23 cellular contexts compared by ENCODE assay signal in the genomic region with DNA sequence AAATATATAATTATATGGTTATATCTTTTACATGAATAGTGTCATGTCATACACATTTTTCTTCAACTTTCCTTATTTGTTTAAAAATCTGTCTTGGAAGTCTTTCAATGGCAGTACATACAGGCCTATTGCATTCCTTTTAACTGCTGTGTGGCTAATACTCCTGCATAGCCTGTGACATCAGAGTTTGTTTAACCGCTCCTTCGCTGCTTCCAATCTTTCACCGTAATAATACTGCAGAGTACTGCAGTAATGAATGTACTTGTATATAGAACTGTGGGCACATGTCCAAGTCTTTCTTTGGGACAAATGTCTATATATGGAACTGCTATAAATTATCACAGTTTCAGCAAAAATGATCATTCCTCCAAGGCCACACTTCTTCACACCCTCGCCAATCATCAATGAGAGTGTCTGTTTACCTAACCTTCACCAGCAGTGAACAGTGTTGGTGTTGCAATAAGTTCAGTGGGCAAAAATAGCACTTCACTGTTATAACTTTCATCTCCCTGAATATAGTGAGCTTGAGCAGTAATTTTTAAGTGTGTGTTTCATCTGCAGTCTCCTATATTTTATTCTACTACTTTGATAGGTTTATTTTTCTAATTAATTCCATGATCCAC.
DNase-seq lines count a peak whose midpoint lies in the region; ATAC-seq, FAIRE-seq and TF ChIP-seq lines count a peak whose summit lies in the region.
"Had no signal": no experiment of that assay in that cellular context is flagged by ENCODE, and none has a peak within 500 bp of the region (broad histone marks: within the 10 kb centered on the region; RNA-seq: fewer than 3 reads in every experiment).

No MANE protein-coding gene starts in this region.

- TF ChIP-seq POLR2A in IMR-90 (IDR thresholded peaks at IDR 0.05; ENCODE audit: low read depth, low read length) (no peak), HepG2 (IDR thresholded peaks at IDR 0.05; ENCODE audit: insufficient read depth in 1 of 2, low read depth in 2 of 2, low read length in 2 of 2) (no peak)

- no peak overlapping the region for H2BK120ac ChIP-seq in IMR-90 (ENCODE audit: low read depth, low read length)

- H3K4me3 ChIP-seq in IMR-90 (ENCODE audit: insufficient read depth, low read depth, low read length) = no peak overlapping the region
- no peak overlapping the region for H3K4me3 ChIP-seq in HepG2 (replicated peaks in 1 of 3; ENCODE audit: insufficient read depth in 1 of 3, low read depth in 2 of 3, low read length in 3 of 3)
- H3K4me3 ChIP-seq: GM12878, PC-9 had no signal

- H3K4me1 Mint-ChIP-seq in activated CD8-positive, alpha-beta T cell treated with anti-CD3 and anti-CD28 coated beads, Interleukin-2, amount 10 ng/mL, durations not matched to agents 7 days and 5 days (ENCODE audit: low read depth) = no peaks in the 10 kb centered on the region
- H3K4me1 Mint-ChIP-seq: CD4-positive, CD25-positive, alpha-beta regulatory T cell had no signal

- H4K91ac ChIP-seq in IMR-90 (ENCODE audit: insufficient read depth, low read depth, low read length) = no peak overlapping the region

- H3K9me3 Mint-ChIP-seq in activated CD8-positive, alpha-beta T cell treated with anti-CD3 and anti-CD28 coated beads, Interleukin-2, amount 10 ng/mL, durations not matched to agents 7 days and 5 days (ENCODE audit: insufficient read depth) = no peaks in the 10 kb centered on the region

- no peak overlapping the region for H3K18ac ChIP-seq in IMR-90 (ENCODE audit: low read depth, low read length)

- H3K56ac ChIP-seq in IMR-90 (ENCODE audit: extremely low read depth, insufficient read depth, low read length) = no peak overlapping the region

- H3K27ac ChIP-seq in IMR-90 (ENCODE audit: insufficient read depth, low read length) (no peak overlapping the region), HepG2 (ENCODE audit: extremely low read length, insufficient read depth, low read length) (no peak overlapping the region)
- H3K27ac ChIP-seq: HL-60, PC-9 had no signal

- H3K27me3 Mint-ChIP-seq in activated CD8-positive, alpha-beta T cell treated with anti-CD3 and anti-CD28 coated beads, Interleukin-2, amount 10 ng/mL, durations not matched to agents 7 days and 5 days (ENCODE audit: low read depth) = peaks cover 2% of the 10 kb centered on the region

- peak; percentile 18 for DNase-seq in IMR-90
- peak; percentile 27 for DNase-seq in MV-4-11 (lab: John Stamatoyannopoulos, UW)
- peak; percentile 13 for DNase-seq in fibroblast of gingiva (ENCODE audit: low read depth)
- no peak for DNase-seq in HepG2 (ENCODE audit: low spot score)
- DNase-seq in superior temporal gyrus (ENCODE audit: extremely low spot score) = no peak
- no peak for DNase-seq in activated CD8-positive, alpha-beta T cell treated with anti-CD3 and anti-CD28 coated beads, Interleukin-2, amount 10 ng/mL, durations not matched to agents 7 days and 5 days
- DNase-seq: Caco-2; CD4-positive, CD25-positive, alpha-beta regulatory T cell; DND-41; GOT3; HCEC 1CT; Karpas-422; NCI-H1092 treated with DMSO at 0.1 percent for 48 hours; NCI-H1436 treated with DMSO at 0.1 percent for 48 hours; NCI-H1930; NCI-H2227 treated with DMSO at 0.1 percent for 48 hours; NCI-H524; PC-9; RPMI8226; SK-N-SH had no signal

- H3K79me2 ChIP-seq in HepG2 (ENCODE audit: insufficient read depth, low read length) = no peaks in the 10 kb centered on the region

- H2AK9ac ChIP-seq in IMR-90 (replicated peaks; ENCODE audit: low read depth, low read length, poor library complexity) = no peak overlapping the region

- ATAC-seq in IMR-90 (ENCODE audit: low read depth) = no peak; the same call in 1 of the 2 replicates
- ATAC-seq in HepG2 = peak; percentile 71
- ATAC-seq in activated CD8-positive, alpha-beta T cell treated with anti-CD3 and anti-CD28 coated beads, Interleukin-2, amount 10 ng/mL, durations not matched to agents 7 days and 5 days = no peak
- ATAC-seq in GM18520 (IDR thresholded peaks at IDR 0.05; ENCODE audit: unreplicated experiment) = no peak
- ATAC-seq: GM12878 had no signal

- H3K9ac ChIP-seq in IMR-90 (ENCODE audit: low read depth, low read length) (no peak overlapping the region), HepG2 (ENCODE audit: insufficient read depth, low read depth, low read length) (no peak overlapping the region)
- H3K9ac ChIP-seq: SK-N-SH had no signal

- peak; percentile 23 for FAIRE-seq in HepG2 (lab: Jason Lieb, UNC)
- FAIRE-seq: GM12878 had no signal

- H3K9me3 ChIP-seq in IMR-90 (ENCODE audit: control insufficient read depth, insufficient read depth, low read length) (no peaks in the 10 kb centered on the region), HepG2 (ENCODE audit: low read length) (no peaks in the 10 kb centered on the region)
- H3K9me3 ChIP-seq: Caco-2, SK-N-SH had no signal

- H3K27ac Mint-ChIP-seq in activated CD8-positive, alpha-beta T cell treated with anti-CD3 and anti-CD28 coated beads, Interleukin-2, amount 10 ng/mL, durations not matched to agents 7 days and 5 days = no peak overlapping the region

- in situ Hi-C loops in IMR-90 (cut with MboI; ENCODE audit: low sequenced_read_pairs) (no loop called here), HepG2 (cut with HindIII; ENCODE audit: extremely low pct_ligation_motif_present, low pct_unique_long_range_greater_than_20kb) (no loop called here)

- no peaks in the 10 kb centered on the region for H3K36me3 Mint-ChIP-seq in activated CD8-positive, alpha-beta T cell treated with anti-CD3 and anti-CD28 coated beads, Interleukin-2, amount 10 ng/mL, durations not matched to agents 7 days and 5 days (ENCODE audit: low read depth)
- H3K36me3 Mint-ChIP-seq: CD4-positive, CD25-positive, alpha-beta regulatory T cell had no signal

- H2BK20ac ChIP-seq in IMR-90 (ENCODE audit: low read depth, low read length) = no peak overlapping the region

- TF ChIP-seq EP300 in HepG2 (IDR thresholded peaks at IDR 0.05; ENCODE audit: low read depth in 2 of 2, low read length in 2 of 2) (no peak), HepG2 (CRISPR knock-in tag; IDR thresholded peaks at IDR 0.05; ENCODE audit: borderline replicate concordance) (no peak)

- no peak overlapping the region for H2BK5ac ChIP-seq in IMR-90 (ENCODE audit: low read depth, low read length, poor library complexity, severe bottlenecking)

- H4K5ac ChIP-seq in IMR-90 (ENCODE audit: low read depth, low read length) = no peak overlapping the region

- WGBS in IMR-90 (ENCODE audit: extremely low coverage in 2 of 2, insufficient read length in 1 of 2), 2 experiments = no CpG with 5 or more reads among the region's 4 CpGs
- WGBS in HepG2 (ENCODE audit: low lambda C conversion rate) = 54% methylated on average over 4 of the region's 4 CpGs

- CTCF ChIA-PET in IMR-90 (lab: Yijun Ruan, JAX) (no interaction called here), HepG2 (lab: Yijun Ruan, JAX; ENCODE audit: low intra/inter-chr PET ratio, low total read pairs) (no interaction called here)
- CTCF ChIA-PET in activated CD8-positive, alpha-beta T cell treated with anti-CD3 and anti-CD28 coated beads, Interleukin-2, amount 10 ng/mL, durations not matched to agents 7 days and 5 days (lab: Charles Lee) = no interaction called here

- no peak for TF ChIP-seq RAD21 in IMR-90 (IDR thresholded peaks at IDR 0.05; ENCODE audit: low read length)
- no peak for TF ChIP-seq RAD21 in HepG2 (CRISPR knock-in tag; IDR thresholded peaks at IDR 0.05)

- no peaks in the 10 kb centered on the region for H3K79me1 ChIP-seq in IMR-90 (ENCODE audit: low read depth in 1 of 2, low read length in 2 of 2)

- H3K4me1 ChIP-seq in IMR-90 (ENCODE audit: control insufficient read depth, insufficient read depth, low read length) (no peaks in the 10 kb centered on the region), HepG2 (ENCODE audit: insufficient read depth, low read length) (peaks cover 6% of the 10 kb centered on the region; the same call in 1 of the 2 replicates)
- H3K4me1 ChIP-seq: Caco-2 had no signal

- H4K20me1 ChIP-seq in IMR-90 (ENCODE audit: insufficient read depth, low read length) (no peaks in the 10 kb centered on the region), HepG2 (ENCODE audit: insufficient read depth, low read length) (no peaks in the 10 kb centered on the region)

- intact Hi-C loops in IMR-90 (cut with micrococcal nuclease) = no loop called here
- intact Hi-C loops in HepG2 (cut with micrococcal nuclease; ENCODE audit: unreplicated experiment) = no loop called here

- H3K4ac ChIP-seq in IMR-90 (ENCODE audit: low read depth, low read length) = no peak overlapping the region

- no TSS peak for BruUV-seq in IMR-90 (replicated peaks; lab: Mats Ljungman, UMichigan)
- BruUV-seq in HepG2 (replicated peaks; lab: Mats Ljungman, UMichigan) = no TSS peak

- H2BK15ac ChIP-seq in IMR-90 (ENCODE audit: low read depth, low read length) = no peak overlapping the region

- H3K4me2 ChIP-seq in IMR-90 (ENCODE audit: low read depth, low read length) (no peak overlapping the region), HepG2 (ENCODE audit: low read depth, low read length) (no peak overlapping the region)
- H3K4me2 ChIP-seq: PC-9, SK-N-SH had no signal

- H4K8ac ChIP-seq in IMR-90 (ENCODE audit: low read depth in 2 of 2, low read length in 2 of 2) = no peak overlapping the region

- H3K9me1 ChIP-seq in IMR-90 (ENCODE audit: insufficient read depth, low read length) = no peaks in the 10 kb centered on the region

- H2AK5ac ChIP-seq in IMR-90 (ENCODE audit: low read depth, low read length) = no peak overlapping the region

- TF ChIP-seq CTCF in IMR-90 (conservative IDR thresholded peaks at IDR 0.05; ENCODE audit: low read depth, low read length) = no peak
- TF ChIP-seq CTCF in HepG2 (CRISPR knock-in tag; IDR thresholded peaks at IDR 0.05) = no peak

- no peak overlapping the region for H3K23ac ChIP-seq in IMR-90 (ENCODE audit: low read depth, low read length)

- H2AFZ ChIP-seq in IMR-90 (replicated peaks; ENCODE audit: low read length, poor library complexity) = no peak overlapping the region
- no peak overlapping the region for H2AFZ ChIP-seq in HepG2 (ENCODE audit: low read length)
- H2AFZ ChIP-seq: PC-9 had no signal

- H3K36me3 ChIP-seq in IMR-90 (ENCODE audit: control insufficient read depth, insufficient read depth, low read length) (no peaks in the 10 kb centered on the region), HepG2 (replicated peaks in 1 of 2; ENCODE audit: control insufficient read depth in 1 of 2, insufficient read depth in 2 of 2, low read length in 2 of 2) (no peaks in the 10 kb centered on the region)

- H3K14ac ChIP-seq in IMR-90 (replicated peaks; ENCODE audit: low read depth, low read length) = no peak overlapping the region

- H3K27me3 ChIP-seq in IMR-90 (ENCODE audit: control insufficient read depth, insufficient read depth, low read length) (peaks cover 16% of the 10 kb centered on the region), HepG2 (ENCODE audit: control insufficient read depth in 1 of 2, insufficient read depth in 2 of 2, low read length in 2 of 2) (peaks cover 0 to 6% of the 10 kb centered on the region in 2 experiments; a peak in 2 of 5 replicates)

- no peak overlapping the region for H3K4me3 Mint-ChIP-seq in activated CD8-positive, alpha-beta T cell treated with anti-CD3 and anti-CD28 coated beads, Interleukin-2, amount 10 ng/mL, durations not matched to agents 7 days and 5 days
- H3K4me3 Mint-ChIP-seq: CD4-positive, CD25-positive, alpha-beta regulatory T cell had no signal

- dilution Hi-C loops in IMR-90 (cut with HindIII; ENCODE audit: low sequenced_read_pairs, unreplicated experiment) = no loop called here

- POLR2A ChIA-PET in IMR-90 (lab: Charles Lee; ENCODE audit: unreplicated experiment) (no interaction called here), HepG2 (lab: Yijun Ruan, JAX) (no interaction called here)
- POLR2A ChIA-PET in activated CD8-positive, alpha-beta T cell treated with anti-CD3 and anti-CD28 coated beads, Interleukin-2, amount 10 ng/mL, durations not matched to agents 7 days and 5 days (lab: Charles Lee) = no interaction called here

Comparison
In these comparisons a context has a peak if more than half of its experiments do, and no peak if none do; other contexts are left out.
1. DNase-seq: peak in IMR-90 (single experiment), MV-4-11 (single experiment) and fibroblast of gingiva (single experiment); none in HepG2 (single experiment), superior temporal gyrus (single experiment) and activated CD8-positive, alpha-beta T cell treated with anti-CD3 and anti-CD28 coated beads, Interleukin-2, amount 10 ng/mL, durations not matched to agents 7 days and 5 days (single experiment).